Comparison of ENCODE assay signal across 33 cellular contexts in the genomic region with DNA sequence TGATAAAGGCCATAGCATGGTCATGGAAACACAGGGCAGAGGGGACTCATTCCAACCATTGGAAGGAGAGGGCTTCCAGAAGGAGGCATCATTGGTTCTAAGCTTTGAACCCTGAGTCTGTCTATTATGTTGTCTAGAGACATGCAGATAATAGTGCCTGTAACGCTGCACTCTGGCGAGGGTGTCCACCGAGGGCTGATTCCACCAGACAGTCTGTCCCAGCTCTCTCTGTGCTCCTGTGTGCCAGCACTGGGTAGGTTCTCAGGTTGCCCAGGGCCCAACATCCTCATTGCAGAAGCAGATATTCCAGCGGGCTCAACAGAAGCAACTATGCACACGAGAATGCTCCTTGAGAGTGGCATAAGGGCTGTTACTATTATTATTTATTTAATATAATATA.
"Had no signal": no experiment of that assay in that cellular context is flagged by ENCODE, and none has a peak within 500 bp of the region (broad histone marks: within the 10 kb centered on the region; RNA-seq: fewer than 3 reads in every experiment).

No MANE protein-coding gene starts in this region.

- H3K4me2 ChIP-seq: SK-N-SH had no signal

- H3K27ac ChIP-seq: cardiac muscle cell, SJSA1 had no signal

- H3K9ac ChIP-seq: SK-N-SH had no signal

- H3K4me1 ChIP-seq: Peyer's patch, SJSA1 had no signal

- H3K9me3 Mint-ChIP-seq: activated CD4-positive, alpha-beta T cell treated with anti-CD3 and anti-CD28 coated beads, Interleukin-2, amount 10 ng/mL, durations not matched to agents 7 days and 5 days; activated naive CD4-positive, alpha-beta T cell treated with anti-CD3 and anti-CD28 coated beads, Interleukin-2, amount 10 ng/mL, durations not matched to agents 7 days and 5 days; activated naive CD8-positive, alpha-beta T cell treated with anti-CD3 and anti-CD28 coated beads, Interleukin-2, amount 50 U/mL, for 24 hours; activated T-cell treated with anti-CD3 and anti-CD28 coated beads, Interleukin-2, amount 50 U/mL, for 24 hours; activated T-helper 1 cell treated with anti-CD3 and anti-CD28 coated beads, Interleukin-12 subunit alpha, Interleukin-12 subunit beta, Interleukin-2, Interleukin-4 antibody, amounts not matched to agents 30 ng/mL and 10 ng/mL and 1 ng/mL, durations not matched to agents 14 hours and 24 hours and 36 hours; T-helper 1 cell treated with Interleukin-12 subunit alpha and Interleukin-12 subunit beta and Interleukin-4 antibody, amounts not matched to agents 30 μg/mL and 1 μg/mL, for 36 hours; T-helper 2 cell treated with Interferon-gamma antibody and Interleukin-4, amounts not matched to agents 5 μg/mL and 100 μg/mL, for 36 hours had no signal

- DNase-seq: activated CD4-positive, alpha-beta T cell treated with anti-CD3 and anti-CD28 coated beads for 36 hours; activated CD4-positive, alpha-beta T cell treated with anti-CD3 and anti-CD28 coated beads, Interleukin-2, amount 10 ng/mL, durations not matched to agents 7 days and 5 days; activated CD4-positive, alpha-beta T cell treated with anti-CD3 and anti-CD28 coated beads, Interleukin-2, amount 50 U/mL, for 48 hours; activated CD8-positive, alpha-beta T cell treated with anti-CD3 and anti-CD28 coated beads, Interleukin-2, amount 10 ng/mL, durations not matched to agents 7 days and 5 days; activated naive CD4-positive, alpha-beta T cell treated with anti-CD3 and anti-CD28 coated beads, Interleukin-2, amount 10 ng/mL, durations not matched to agents 7 days and 5 days; activated naive CD8-positive, alpha-beta T cell treated with anti-CD3 and anti-CD28 coated beads, Interleukin-2, amount 50 U/mL, for 24 hours; activated T-cell treated with anti-CD3 and anti-CD28 coated beads, Interleukin-2, amount 50 U/mL, for 24 hours; anterior cingulate cortex; KG1; NCI-H1092 treated with DMSO at 0.1 percent for 48 hours; NCI-H1417; NCI-H146; NCI-H187; NCI-H2029 treated with DMSO at 0.1 percent for 48 hours; NCI-H2107; NCI-H2171; NCI-H510A; NCI-H526; NCI-H748 treated with DMSO at 0.1 percent for 48 hours; NK-92 treated with Interleukin-12 subunit alpha and Interleukin-12 subunit beta, amount 100 ng/mL, for 24 hours; PC-3; Peyer's patch; RPMI8226; SHP77 treated with DMSO at 0.1 percent for 48 hours; SK-N-SH had no signal

- H3K27ac Mint-ChIP-seq: activated CD4-positive, alpha-beta T cell treated with anti-CD3 and anti-CD28 coated beads for 36 hours; activated CD4-positive, alpha-beta T cell treated with anti-CD3 and anti-CD28 coated beads, Interleukin-2, amount 10 ng/mL, durations not matched to agents 7 days and 5 days; activated CD8-positive, alpha-beta T cell treated with anti-CD3 and anti-CD28 coated beads, Interleukin-2, amount 10 ng/mL, durations not matched to agents 7 days and 5 days; activated naive CD4-positive, alpha-beta T cell treated with anti-CD3 and anti-CD28 coated beads, Interleukin-2, amount 10 ng/mL, durations not matched to agents 7 days and 5 days; activated naive CD8-positive, alpha-beta T cell; activated naive CD8-positive, alpha-beta T cell treated with anti-CD3 and anti-CD28 coated beads, Interleukin-2, amount 50 U/mL, for 24 hours; activated T-cell treated with anti-CD3 and anti-CD28 coated beads, Interleukin-2, amount 50 U/mL, for 24 hours; activated T-helper 1 cell treated with anti-CD3 and anti-CD28 coated beads, Interleukin-12 subunit alpha, Interleukin-12 subunit beta, Interleukin-2, Interleukin-4 antibody, amounts not matched to agents 30 ng/mL and 10 ng/mL and 1 ng/mL, durations not matched to agents 14 hours and 24 hours and 36 hours; T-helper 1 cell treated with Interleukin-12 subunit alpha and Interleukin-12 subunit beta and Interleukin-4 antibody, amounts not matched to agents 30 μg/mL and 1 μg/mL, for 36 hours; T-helper 2 cell treated with Interferon-gamma antibody and Interleukin-4, amounts not matched to agents 5 μg/mL and 100 μg/mL, for 36 hours; WTC11 had no signal

- ATAC-seq: activated CD4-positive, alpha-beta T cell treated with anti-CD3 and anti-CD28 coated beads for 36 hours; activated CD4-positive, CD25-positive, alpha-beta regulatory T cell treated with anti-CD3 and anti-CD28 coated beads, Interleukin-2, amount 50 U/mL, for 24 hours; activated CD8-positive, alpha-beta T cell treated with anti-CD3 and anti-CD28 coated beads, Interleukin-2, amount 10 ng/mL, durations not matched to agents 7 days and 5 days; activated naive CD8-positive, alpha-beta T cell treated with anti-CD3 and anti-CD28 coated beads, Interleukin-2, amount 50 U/mL, for 24 hours; PC-3; WTC11 had no signal

- H3K36me3 Mint-ChIP-seq: activated naive CD4-positive, alpha-beta T cell treated with anti-CD3 and anti-CD28 coated beads, Interleukin-2, amount 10 ng/mL, durations not matched to agents 7 days and 5 days; activated naive CD8-positive, alpha-beta T cell; WTC11 had no signal

- H3K4me3 Mint-ChIP-seq: activated CD4-positive, alpha-beta T cell treated with anti-CD3 and anti-CD28 coated beads for 36 hours; activated CD4-positive, alpha-beta T cell treated with anti-CD3 and anti-CD28 coated beads, Interleukin-2, amount 10 ng/mL, durations not matched to agents 7 days and 5 days; activated CD8-positive, alpha-beta T cell treated with anti-CD3 and anti-CD28 coated beads, Interleukin-2, amount 10 ng/mL, durations not matched to agents 7 days and 5 days; activated naive CD4-positive, alpha-beta T cell treated with anti-CD3 and anti-CD28 coated beads, Interleukin-2, amount 10 ng/mL, durations not matched to agents 7 days and 5 days; activated naive CD8-positive, alpha-beta T cell; activated naive CD8-positive, alpha-beta T cell treated with anti-CD3 and anti-CD28 coated beads, Interleukin-2, amount 50 U/mL, for 24 hours; activated T-cell treated with anti-CD3 and anti-CD28 coated beads, Interleukin-2, amount 50 U/mL, for 24 hours; activated T-helper 1 cell treated with anti-CD3 and anti-CD28 coated beads, Interleukin-12 subunit alpha, Interleukin-12 subunit beta, Interleukin-2, Interleukin-4 antibody, amounts not matched to agents 30 ng/mL and 10 ng/mL and 1 ng/mL, durations not matched to agents 14 hours and 24 hours and 36 hours; T-helper 1 cell treated with Interleukin-12 subunit alpha and Interleukin-12 subunit beta and Interleukin-4 antibody, amounts not matched to agents 30 μg/mL and 1 μg/mL, for 36 hours; T-helper 2 cell treated with Interferon-gamma antibody and Interleukin-4, amounts not matched to agents 5 μg/mL and 100 μg/mL, for 36 hours; WTC11 had no signal

- H3K4me3 ChIP-seq: cardiac muscle cell, SJSA1 had no signal

- H3K4me1 Mint-ChIP-seq: activated CD4-positive, alpha-beta T cell treated with anti-CD3 and anti-CD28 coated beads for 36 hours; activated CD4-positive, alpha-beta T cell treated with anti-CD3 and anti-CD28 coated beads, Interleukin-2, amount 10 ng/mL, durations not matched to agents 7 days and 5 days; activated naive CD4-positive, alpha-beta T cell treated with anti-CD3 and anti-CD28 coated beads, Interleukin-2, amount 10 ng/mL, durations not matched to agents 7 days and 5 days; activated naive CD8-positive, alpha-beta T cell treated with anti-CD3 and anti-CD28 coated beads, Interleukin-2, amount 50 U/mL, for 24 hours had no signal

- H3K36me3 ChIP-seq: cardiac muscle cell, Peyer's patch, SJSA1 had no signal

- H3K27me3 ChIP-seq: Peyer's patch, SJSA1 had no signal

- H3K9me3 ChIP-seq: Peyer's patch, SJSA1, SK-N-SH had no signal
